Comparison of ENCODE assay signal across 30 cellular contexts in genomic region chr2:113183703-113184102, GRCh38. TPM values are rescaled to one million over a fixed set of nuclear protein-coding genes. Genes with fewer than 3 reads are reported as not detected.
DNase-seq lines count a peak whose midpoint lies in the region; ATAC-seq, FAIRE-seq and TF ChIP-seq lines count a peak whose summit lies in the region.
"Had no signal": no experiment of that assay in that cellular context is flagged by ENCODE, and none has a peak within 500 bp of the region (broad histone marks: within the 10 kb centered on the region; RNA-seq: fewer than 3 reads in every experiment).

No MANE protein-coding gene starts in this region.

- no peak overlapping the region for H2AFZ ChIP-seq in GM12878 (ENCODE audit: control insufficient read depth, low read depth, low read length)
- H2AFZ ChIP-seq: GM23248 had no signal

- no peak overlapping the region for H3K9ac ChIP-seq in GM12878 (ENCODE audit: control insufficient read depth, insufficient read depth, low read length)
- H3K9ac ChIP-seq: BLaER1 treated with 17β-estradiol and CSF1 and Interleukin-3, amounts not matched to agents 10 nM and 100 nM; GM23248 had no signal

- peaks cover 80% of the 10 kb centered on the region for H3K36me3 Mint-ChIP-seq in activated CD4-positive, alpha-beta memory T cell treated with anti-CD3 and anti-CD28 coated beads, Interleukin-2, amount 10 ng/mL, durations not matched to agents 7 days and 5 days (ENCODE audit: low read depth)
- peaks cover 55% of the 10 kb centered on the region for H3K36me3 Mint-ChIP-seq in activated CD4-positive, alpha-beta memory T cell treated with anti-CD3 and anti-CD28 coated beads for 36 hours
- H3K36me3 Mint-ChIP-seq in CD4-positive, alpha-beta memory T cell, result peaks cover 38 to 73% of the 10 kb centered on the region in 2 donors
- no peaks in the 10 kb centered on the region for H3K36me3 Mint-ChIP-seq in neural crest cell (ENCODE audit: low read depth)

- no peak overlapping the region for H3K27ac ChIP-seq in CD4-positive, alpha-beta memory T cell (ENCODE audit: low read depth, low read length)
- no peak overlapping the region for H3K27ac ChIP-seq in GM12878 (ENCODE audit: control insufficient read depth, insufficient read depth)
- H3K27ac ChIP-seq: cardiac muscle cell, dorsolateral prefrontal cortex, epithelial cell of prostate, GM23248, HL-60, testis had no signal

- H3K9me3 Mint-ChIP-seq in activated CD4-positive, alpha-beta memory T cell treated with anti-CD3 and anti-CD28 coated beads, Interleukin-2, amount 10 ng/mL, durations not matched to agents 7 days and 5 days, result no peaks in the 10 kb centered on the region
- no peaks in the 10 kb centered on the region for H3K9me3 Mint-ChIP-seq in activated CD4-positive, alpha-beta memory T cell treated with anti-CD3 and anti-CD28 coated beads for 36 hours
- H3K9me3 Mint-ChIP-seq in CD4-positive, alpha-beta memory T cell, result no peaks in the 10 kb centered on the region
- H3K9me3 Mint-ChIP-seq in neural crest cell, result no peaks in the 10 kb centered on the region

- no peak for FAIRE-seq in GM12878 (lab: Jason Lieb, UNC)
- FAIRE-seq: GM12892 had no signal

- peaks cover 93% of the 10 kb centered on the region for H3K4me1 ChIP-seq in CD4-positive, alpha-beta memory T cell (ENCODE audit: insufficient read depth, low read length)
- peaks cover 14% of the 10 kb centered on the region for H3K4me1 ChIP-seq in GM12878 (ENCODE audit: control insufficient read depth, insufficient read depth, low read length)

- TF ChIP-seq POLR2A in GM12878 (IDR thresholded peaks at IDR 0.05; ENCODE audit: low read depth, low read length), result no peak

- SMC1A ChIA-PET in GM12878 (lab: Charles Lee; ENCODE audit: uncharacterized antibody, unreplicated experiment), result interaction anchor here (1.0 to 1.5 kb wide), 4 partner anchors 9 to 46 kb away, joined by 3 to 5 read pairs (median 4); no protein-coding TSS in a partner anchor

- POLR2A ChIA-PET in activated CD4-positive, alpha-beta memory T cell treated with anti-CD3 and anti-CD28 coated beads, Interleukin-2, amount 10 ng/mL, durations not matched to agents 7 days and 5 days (lab: Charles Lee), result interaction anchor here (0.7 to 1.8 kb wide), 5 partner anchors 9 to 93 kb away, joined by 3 to 12 read pairs (median 4); partner anchors contain the start of gene PSD4
- POLR2A ChIA-PET in activated CD4-positive, alpha-beta memory T cell treated with anti-CD3 and anti-CD28 coated beads for 36 hours (lab: Charles Lee), result interaction anchor here (0.8 to 1.8 kb wide), 2 partner anchors 9 to 17 kb away, joined by 3 to 10 read pairs; partner anchors contain the start of gene PSD4
- POLR2A ChIA-PET in CD4-positive, alpha-beta memory T cell (lab: Charles Lee; ENCODE audit: partially characterized antibody), result interaction anchor here (1.0 to 4.4 kb wide), 4 partner anchors 11 to 18 kb away, joined by 3 to 47 read pairs (median 4); partner anchors contain the start of gene PSD4
- POLR2A ChIA-PET in GM12878 (lab: Charles Lee), result interaction anchor here (1.0 kb wide), 1 partner anchor 10 kb away, joined by 3 read pairs; no protein-coding TSS in a partner anchor

- peak overlapping the region; percentile 22 for H3K27ac Mint-ChIP-seq in activated CD4-positive, alpha-beta memory T cell treated with anti-CD3 and anti-CD28 coated beads, Interleukin-2, amount 10 ng/mL, durations not matched to agents 7 days and 5 days
- H3K27ac Mint-ChIP-seq in activated CD4-positive, alpha-beta memory T cell treated with anti-CD3 and anti-CD28 coated beads for 36 hours, result no peak overlapping the region
- H3K27ac Mint-ChIP-seq in CD4-positive, alpha-beta memory T cell, result peak overlapping the region; percentile 28 to 94 (median 85)
- H3K27ac Mint-ChIP-seq in neural crest cell (ENCODE audit: unreplicated experiment), result peak overlapping the region; percentile 20

- no peak for ATAC-seq in GM12878
- no peak for ATAC-seq in HG03175 (IDR thresholded peaks at IDR 0.05; ENCODE audit: unreplicated experiment)
- ATAC-seq: left ventricle myocardium superior, mucosa of descending colon, Right ventricle myocardium inferior had no signal

- peaks cover 82% of the 10 kb centered on the region for H3K4me1 Mint-ChIP-seq in activated CD4-positive, alpha-beta memory T cell treated with anti-CD3 and anti-CD28 coated beads, Interleukin-2, amount 10 ng/mL, durations not matched to agents 7 days and 5 days
- peaks cover 86% of the 10 kb centered on the region for H3K4me1 Mint-ChIP-seq in activated CD4-positive, alpha-beta memory T cell treated with anti-CD3 and anti-CD28 coated beads for 36 hours (ENCODE audit: low read depth)
- peaks cover 62 to 96% (median 84%) of the 10 kb centered on the region in 4 donors for H3K4me1 Mint-ChIP-seq in CD4-positive, alpha-beta memory T cell
- peaks cover 10% of the 10 kb centered on the region for H3K4me1 Mint-ChIP-seq in neural crest cell

- TF ChIP-seq CTCF in GM12878 (IDR thresholded peaks at IDR 0.05 in 2 of 3, conservative IDR thresholded peaks at IDR 0.05 in 1 of 3; ENCODE audit: control insufficient read depth in 2 of 3, extremely low read depth in 1 of 3, insufficient read depth in 1 of 3, low read depth in 3 of 3, low read length in 3 of 3) (no peak), neural crest cell (conservative IDR thresholded peaks at IDR 0.05) (no peak)

- peaks cover 25% of the 10 kb centered on the region for H4K20me1 ChIP-seq in GM12878 (ENCODE audit: control insufficient read depth, insufficient read depth)

- H3K9me3 ChIP-seq in CD4-positive, alpha-beta memory T cell (ENCODE audit: control insufficient read depth in 1 of 2, low read length in 2 of 2), result no peaks in the 10 kb centered on the region
- H3K9me3 ChIP-seq in GM12878 (replicated peaks; ENCODE audit: control insufficient read depth, insufficient read depth, low read length), result no peaks in the 10 kb centered on the region
- H3K9me3 ChIP-seq: BLaER1 treated with 17β-estradiol and CSF1 and Interleukin-3, amounts not matched to agents 10 nM and 100 nM; mucosa of descending colon; testis had no signal

- TF ChIP-seq EP300 in GM12878 (IDR thresholded peaks at IDR 0.05; ENCODE audit: borderline replicate concordance in 1 of 2, control insufficient read depth in 1 of 2, low read depth in 2 of 2, low read length in 2 of 2), result no peak

- no peak overlapping the region for H3K4me3 Mint-ChIP-seq in activated CD4-positive, alpha-beta memory T cell treated with anti-CD3 and anti-CD28 coated beads, Interleukin-2, amount 10 ng/mL, durations not matched to agents 7 days and 5 days
- H3K4me3 Mint-ChIP-seq in activated CD4-positive, alpha-beta memory T cell treated with anti-CD3 and anti-CD28 coated beads for 36 hours, result no peak overlapping the region
- H3K4me3 Mint-ChIP-seq in CD4-positive, alpha-beta memory T cell, result peak overlapping the region in 6 of 8 donors; percentile 9 to 73 (median 23)
- no peak overlapping the region for H3K4me3 Mint-ChIP-seq in neural crest cell

- no TSS peak for BruUV-seq in GM12878 (replicated peaks; lab: Mats Ljungman, UMichigan)

- in situ Hi-C loops in GM12878 (cut with MboI), result no loop called here

- no peak overlapping the region for H3K4me3 ChIP-seq in CD4-positive, alpha-beta memory T cell (ENCODE audit: low read length in 2 of 2)
- no peak overlapping the region for H3K4me3 ChIP-seq in GM12878
- H3K4me3 ChIP-seq: BLaER1 treated with 17β-estradiol and CSF1 and Interleukin-3, amounts not matched to agents 10 nM and 100 nM; cardiac muscle cell; dorsolateral prefrontal cortex; GM23248; mucosa of descending colon; testis had no signal

- DNase-seq in activated CD4-positive, alpha-beta memory T cell treated with anti-CD3 and anti-CD28 coated beads, Interleukin-2, amount 10 ng/mL, durations not matched to agents 7 days and 5 days, result no peak
- no peak for DNase-seq in activated CD4-positive, alpha-beta memory T cell treated with anti-CD3 and anti-CD28 coated beads for 36 hours
- no peak for DNase-seq in CD4-positive, alpha-beta memory T cell
- no peak for DNase-seq in GM12878 (ENCODE audit: low read depth, low spot score)
- DNase-seq in neural crest cell (ENCODE audit: low read depth, low spot score), result no peak
- no peak for DNase-seq in GDM1 (lab: John Stamatoyannopoulos, UW)
- DNase-seq in SIG-M5 (lab: John Stamatoyannopoulos, UW), result no peak
- DNase-seq: activated T-cell treated with anti-CD3 and anti-CD28 coated beads, Interleukin-2, amount 50 U/mL, for 48 hours; DMS53; dorsolateral prefrontal cortex; GM23248; IMR-90; left ventricle myocardium superior; MM.1S; mucosa of descending colon; NCI-H1694; NCI-H226; NCI-H82; OCI-M1; stimulated activated CD4-positive, alpha-beta T cell treated with anti-CD3 and anti-CD28 coated beads, Interleukin-12 subunit alpha, Interleukin-12 subunit beta, amount 100 ng/mL, for 4 hours; testis had no signal

- 0 out of 2 replicates have a peak overlapping the region, but pooled peaks have one; percentile 1 for H3K4me2 ChIP-seq in GM12878 (ENCODE audit: control insufficient read depth, insufficient read depth)

- CTCF ChIA-PET in activated CD4-positive, alpha-beta memory T cell treated with anti-CD3 and anti-CD28 coated beads, Interleukin-2, amount 10 ng/mL, durations not matched to agents 7 days and 5 days (lab: Charles Lee), result interaction anchor here (1.1 to 5.2 kb wide), 4 partner anchors 9 to 46 kb away, joined by 3 to 68 read pairs (median 6); no protein-coding TSS in a partner anchor
- CTCF ChIA-PET in activated CD4-positive, alpha-beta memory T cell treated with anti-CD3 and anti-CD28 coated beads for 36 hours (lab: Charles Lee), result interaction anchor here (1.2 to 5.2 kb wide), 5 partner anchors 9 to 187 kb away, joined by 3 to 56 read pairs (median 6); no protein-coding TSS in a partner anchor
- CTCF ChIA-PET in CD4-positive, alpha-beta memory T cell (lab: Charles Lee; ENCODE audit: partially characterized antibody), result interaction anchor here (0.9 to 15.5 kb wide), 3 partner anchors 10 to 46 kb away, joined by 3 to 236 read pairs (median 125); no protein-coding TSS in a partner anchor
- CTCF ChIA-PET in GM12878 (lab: Yijun Ruan, JAX), result interaction anchor here (0.7 to 13.8 kb wide), 10 partner anchors 9 to 207 kb away, joined by 3 to 195 read pairs (median 3); no protein-coding TSS in a partner anchor

- no peaks in the 10 kb centered on the region for H3K27me3 ChIP-seq in CD4-positive, alpha-beta memory T cell (ENCODE audit: insufficient read depth, low read length)
- no peaks in the 10 kb centered on the region for H3K27me3 ChIP-seq in GM12878 (replicated peaks in 1 of 2; ENCODE audit: control insufficient read depth in 2 of 2, insufficient read depth in 2 of 2, low read length in 1 of 2)
- H3K27me3 ChIP-seq: BLaER1 treated with 17β-estradiol and CSF1 and Interleukin-3, amounts not matched to agents 10 nM and 100 nM; cardiac muscle cell; dorsolateral prefrontal cortex; testis had no signal

- RAD21 ChIA-PET in GM12878 (lab: Charles Lee; ENCODE audit: unreplicated experiment), result interaction anchor here (0.8 to 1.8 kb wide), 2 partner anchors 8 to 46 kb away, joined by 3 to 4 read pairs; no protein-coding TSS in a partner anchor

- TF ChIP-seq RAD21 in GM12878 (IDR thresholded peaks at IDR 0.05; ENCODE audit: insufficient read depth, low read depth, low read length), result no peak

- no peaks in the 10 kb centered on the region for H3K27me3 Mint-ChIP-seq in activated CD4-positive, alpha-beta memory T cell treated with anti-CD3 and anti-CD28 coated beads, Interleukin-2, amount 10 ng/mL, durations not matched to agents 7 days and 5 days
- no peaks in the 10 kb centered on the region for H3K27me3 Mint-ChIP-seq in activated CD4-positive, alpha-beta memory T cell treated with anti-CD3 and anti-CD28 coated beads for 36 hours
- H3K27me3 Mint-ChIP-seq in CD4-positive, alpha-beta memory T cell, result no peaks in the 10 kb centered on the region
- H3K27me3 Mint-ChIP-seq in neural crest cell (ENCODE audit: low read depth), result no peaks in the 10 kb centered on the region

- peaks cover 56% of the 10 kb centered on the region for H3K36me3 ChIP-seq in CD4-positive, alpha-beta memory T cell (ENCODE audit: insufficient read depth, low read length)
- H3K36me3 ChIP-seq in GM12878 (ENCODE audit: control insufficient read depth in 2 of 2, insufficient read depth in 2 of 2, low read length in 1 of 2), result peaks cover 32 to 41% of the 10 kb centered on the region in 2 experiments
- H3K36me3 ChIP-seq: cardiac muscle cell had no signal

- WGBS in GM12878 (ENCODE audit: insufficient coverage, insufficient replicate concordance, low lambda C conversion rate, missing lambda C conversion rate), result 97% methylated on average over 2 of the region's 2 CpGs

- intact Hi-C loops in activated CD4-positive, alpha-beta memory T cell treated with anti-CD3 and anti-CD28 coated beads for 36 hours (cut with micrococcal nuclease), result no loop called here
- intact Hi-C loops in CD4-positive, alpha-beta memory T cell (cut with micrococcal nuclease), result no loop called here
- intact Hi-C loops in GM12878 (cut with micrococcal nuclease; ENCODE audit: unreplicated experiment), result no loop called here

- H3K79me2 ChIP-seq in GM12878 (ENCODE audit: control insufficient read depth, insufficient read depth, low read length), result peaks cover 60% of the 10 kb centered on the region

RNA-seq across cellular contexts. Expression of gene PSD4, which starts 9.9 kb away (rescaled TPM):
- 100 to 1,000 TPM; 261 to 272 TPM for total RNA-seq in activated CD4-positive, alpha-beta memory T cell treated with anti-CD3 and anti-CD28 coated beads, Interleukin-2, amount 10 ng/mL, durations not matched to agents 7 days and 5 days
- 100 to 1,000 TPM; 156 to 170 TPM for total RNA-seq in activated CD4-positive, alpha-beta memory T cell treated with anti-CD3 and anti-CD28 coated beads for 36 hours
- total RNA-seq in CD4-positive, alpha-beta memory T cell, result 100 to 1,000 TPM in 1 of 2 experiments, 10 to 100 TPM in 1; 100.0 to 101 TPM
- 10 to 100 TPM; 11.9 to 32.8 TPM for polyA plus RNA-seq in CD4-positive, alpha-beta memory T cell
- 168 and 195 TPM in 2 replicates for total RNA-seq in GM12878 (2013; cell fraction: nucleolus; rRNA removed)
- total RNA-seq in GM12878 (2014; rRNA removed), result 96.0 and 98.5 TPM in 2 replicates
- total RNA-seq in GM12878 (2014; rRNA removed; fragmentation: Illumina TruSeq; extraction: Trizol), result 42.6 and 42.8 TPM in 2 replicates
- 114 and 117 TPM in 2 replicates for total RNA-seq in GM12878 (2021)
- 26.5 TPM for polyA plus RNA-seq in GM12878 (2011; ENCODE audit: low read depth)
- polyA plus RNA-seq in GM12878 (2011; rRNA removed), result 13.6 and 27.4 TPM in 2 replicates
- 29.5 and 30.9 TPM in 2 replicates for polyA plus RNA-seq in GM12878 (2011; cell fraction: cytosol; rRNA removed)
- 145 and 151 TPM in 2 replicates for polyA plus RNA-seq in GM12878 (2011; cell fraction: nucleus; rRNA removed)
- polyA plus RNA-seq in GM12878 (2012), result 55.8 and 60.1 TPM in 2 replicates
- 20.8 and 48.3 TPM in 2 replicates for polyA plus RNA-seq in GM12878 (2014; fragmentation: Illumina TruSeq; extraction: Trizol)
- polyA plus RNA-seq in GM12878 (2014; fragmentation: Nextera tagmentation; extraction: Ambion mirVana), result 1 to 10 TPM in 1 of 2 experiments, under 1 TPM in 1; 0.68 to 1.7 TPM
- 47.9 and 59.7 TPM in 2 replicates for polyA plus RNA-seq in GM12878 (2014; rRNA removed)
- polyA plus RNA-seq in GM12878 (2016; fragmentation: Nextera tagmentation; extraction: Ambion mirVana), result 10 to 100 TPM; 23.7 to 25.9 TPM
- polyA minus RNA-seq in GM12878 (2011; rRNA and poly(A)+ RNA removed), result 66.3 and 101 TPM in 2 replicates
- 29.9 and 34.2 TPM in 2 replicates for polyA minus RNA-seq in GM12878 (2011; cell fraction: cytosol; rRNA and poly(A)+ RNA removed)
- polyA minus RNA-seq in GM12878 (2011; cell fraction: nucleus; rRNA and poly(A)+ RNA removed), result 65.5 and 85.2 TPM in 2 replicates
- total RNA-seq in neural crest cell, result 2.4 and 2.9 TPM in 2 replicates

RNA-seq across cellular contexts. Expression of gene IL1RN, which starts 56.3 kb away (rescaled TPM):
- total RNA-seq in activated CD4-positive, alpha-beta memory T cell treated with anti-CD3 and anti-CD28 coated beads, Interleukin-2, amount 10 ng/mL, durations not matched to agents 7 days and 5 days, result 1 to 10 TPM; 2.6 to 3.3 TPM
- total RNA-seq in activated CD4-positive, alpha-beta memory T cell treated with anti-CD3 and anti-CD28 coated beads for 36 hours, result 10 to 100 TPM in 1 of 2 experiments, 1 to 10 TPM in 1; 9.8 to 10.5 TPM
- total RNA-seq in CD4-positive, alpha-beta memory T cell, result 1 to 10 TPM; 2.4 TPM
- polyA plus RNA-seq in CD4-positive, alpha-beta memory T cell, result not detected
- total RNA-seq in GM12878 (2013; cell fraction: nucleolus; rRNA removed), result not detected in 2 replicates
- total RNA-seq in GM12878 (2014; rRNA removed) (not detected in 2 replicates), GM12878 (2014; rRNA removed; fragmentation: Illumina TruSeq; extraction: Trizol) (not detected in 2 replicates), GM12878 (2021) (not detected in 2 replicates), neural crest cell (not detected in 2 replicates)
- polyA plus RNA-seq in GM12878 (2011; ENCODE audit: low read depth), result not detected
- polyA plus RNA-seq in GM12878 (2011; rRNA removed) (0.04 TPM in 1 of 2 replicates, not detected in the other), GM12878 (2014; fragmentation: Illumina TruSeq; extraction: Trizol) (0.04 and 0.43 TPM in 2 replicates), GM12878 (2014; fragmentation: Nextera tagmentation; extraction: Ambion mirVana) (under 1 TPM in 1 of 2 experiments, not detected in 1; 0.04 TPM), GM12878 (2014; rRNA removed) (not detected in 2 replicates), GM12878 (2016; fragmentation: Nextera tagmentation; extraction: Ambion mirVana) (not detected)
- polyA plus RNA-seq in GM12878 (2011; cell fraction: cytosol; rRNA removed), result not detected in 2 replicates
- not detected in 2 replicates for polyA plus RNA-seq in GM12878 (2011; cell fraction: nucleus; rRNA removed)
- not detected in 2 replicates for polyA plus RNA-seq in GM12878 (2012)
- polyA minus RNA-seq in GM12878 (2011; rRNA and poly(A)+ RNA removed), result 0.59 TPM in 1 of 2 replicates, not detected in the other
- polyA minus RNA-seq in GM12878 (2011; cell fraction: cytosol; rRNA and poly(A)+ RNA removed), result not detected in 2 replicates
- not detected in 2 replicates for polyA minus RNA-seq in GM12878 (2011; cell fraction: nucleus; rRNA and poly(A)+ RNA removed)
- total RNA-seq: A673, cardiac muscle cell, fibroblast of villous mesenchyme, GM23248, IMR-90 had no signal
- polyA plus RNA-seq: cardiac muscle cell, GM23248, IMR-90 had no signal

Comparison
In these comparisons a context has a peak if more than half of its experiments do, and no peak if none do; other contexts are left out.
1. H3K4me3 Mint-ChIP-seq: peak in CD4-positive, alpha-beta memory T cell (6 of 8); none in activated CD4-positive, alpha-beta memory T cell treated with anti-CD3 and anti-CD28 coated beads, Interleukin-2, amount 10 ng/mL, durations not matched to agents 7 days and 5 days (single experiment), activated CD4-positive, alpha-beta memory T cell treated with anti-CD3 and anti-CD28 coated beads for 36 hours (single experiment) and neural crest cell (single experiment).
2. RNA of gene PSD4, which starts 9.9 kb away (total RNA-seq): 261 to 272 TPM in activated CD4-positive, alpha-beta memory T cell treated with anti-CD3 and anti-CD28 coated beads, Interleukin-2, amount 10 ng/mL, durations not matched to agents 7 days and 5 days, 156 to 170 TPM in activated CD4-positive, alpha-beta memory T cell treated with anti-CD3 and anti-CD28 coated beads for 36 hours, 100.0 to 101 TPM in CD4-positive, alpha-beta memory T cell and 42.6 to 195 TPM in GM12878; 2.4 to 2.9 TPM in neural crest cell; every median in the first group is over 10 times any median in the second.